Comparison of ENCODE assay signal across 8 cellular contexts in genomic region chr11:6298605-6299004, GRCh38. TPM values are rescaled to one million over a fixed set of nuclear protein-coding genes. Genes with fewer than 3 reads are reported as not detected.
DNase-seq lines count a peak whose midpoint lies in the region; ATAC-seq and TF ChIP-seq lines count a peak whose summit lies in the region.

No MANE protein-coding gene starts in this region.

- DNase-seq in Right ventricle myocardium inferior (ENCODE audit: missing footprints) (no peak), cardiac septum (ENCODE audit: low spot score) (no peak), SHP77 treated with DMSO at 0.1 percent for 48 hours (lab: John Stamatoyannopoulos, UW) (peak; percentile 8), fibroblast of peridontal ligament (ENCODE audit: extremely low read depth) (peak; percentile 20), spleen (no peak)

- H3K4me3 ChIP-seq in spleen, result no peak overlapping the region

- H3K36me3 ChIP-seq in spleen, result no peaks in the 10 kb centered on the region

- peak in 6 of 11 experiments; percentile 14 to 38 (median 24) for TF ChIP-seq CTCF in spleen (IDR thresholded peaks at IDR 0.05 in 8 of 11, conservative IDR thresholded peaks at IDR 0.05 in 3 of 11)

- intact Hi-C loops in Right ventricle myocardium inferior (cut with DNase I), result loop anchor here (1.0 to 2.0 kb wide), 2 partner anchors 48 to 55 kb away; no protein-coding TSS in a partner anchor
- intact Hi-C loops in cardiac septum (cut with DNase I), result loop anchor here (5.0 kb wide), 2 partner anchors 46 to 276 kb away; no protein-coding TSS in a partner anchor
- intact Hi-C loops in spleen (cut with DNase I; ENCODE audit: low total_unique reads), result no loop called here

- ATAC-seq in Right ventricle myocardium inferior, result peak; percentile 69
- peak; percentile 60 for ATAC-seq in HG03378 (IDR thresholded peaks at IDR 0.05; ENCODE audit: unreplicated experiment)
- no peak for ATAC-seq in GM19328 (IDR thresholded peaks at IDR 0.05; ENCODE audit: unreplicated experiment)
- ATAC-seq in HG02571 (IDR thresholded peaks at IDR 0.05; ENCODE audit: unreplicated experiment), result no peak

- H3K27ac ChIP-seq in spleen, result no peak overlapping the region

- WGBS in spleen, 5 donors, result 37 to 46% (median 43%) methylated on average over 4 of the region's 4 CpGs

- no peaks in the 10 kb centered on the region for H3K9me3 ChIP-seq in spleen

- no peaks in the 10 kb centered on the region for H3K4me1 ChIP-seq in spleen

- no peak for TF ChIP-seq POLR2A in spleen (IDR thresholded peaks at IDR 0.05)

- H3K27me3 ChIP-seq in spleen (replicated peaks in 1 of 7), result no peaks in the 10 kb centered on the region

RNA-seq across cellular contexts. Expression of gene CAVIN3, which starts 21.7 kb away (rescaled TPM):
- total RNA-seq in Right ventricle myocardium inferior (42.5 TPM), cardiac septum (77.6 TPM), spleen (10 to 100 TPM; 10.5 to 42.9 (median 31.8) TPM)
- polyA plus RNA-seq in spleen, result 10 to 100 TPM; 22.3 to 40.2 (median 35.1) TPM

RNA-seq across cellular contexts. Expression of gene CCKBR, which starts 39.0 kb away (rescaled TPM):
- not detected for total RNA-seq in Right ventricle myocardium inferior
- not detected for total RNA-seq in cardiac septum
- total RNA-seq in spleen, result not detected
- not detected for polyA plus RNA-seq in spleen

RNA-seq across cellular contexts. Expression of gene CNGA4, which starts 59.7 kb away (rescaled TPM):
- total RNA-seq in Right ventricle myocardium inferior (not detected), cardiac septum (not detected), spleen (under 1 TPM in 5 of 7 donors, not detected in 2; 0.23 to 0.60 (median 0.33) TPM)
- under 1 TPM; 0.06 to 0.29 (median 0.09) TPM for polyA plus RNA-seq in spleen

Comparison
In these comparisons a context has a peak if more than half of its experiments do, and no peak if none do; other contexts are left out.
1. ATAC-seq: peak in Right ventricle myocardium inferior (single experiment) and HG03378 (single experiment); none in GM19328 (single experiment) and HG02571 (single experiment).
2. DNase-seq: peak in SHP77 treated with DMSO at 0.1 percent for 48 hours (single experiment) and fibroblast of peridontal ligament (single experiment); none in Right ventricle myocardium inferior (single experiment), cardiac septum (single experiment) and spleen (single experiment).